ENCODE assay signal across 28 cellular contexts in genomic region chr7:24842029-24842428, GRCh38.
A peak's percentile ranks its signal among the peaks of the same experiment; 100 is the strongest.
DNase-seq lines count a peak whose midpoint lies in the region; ATAC-seq and TF ChIP-seq lines count a peak whose summit lies in the region.
"Had no signal": no experiment of that assay in that cellular context is flagged by ENCODE, and none has a peak within 500 bp of the region (broad histone marks: within the 10 kb centered on the region; RNA-seq: fewer than 3 reads in every experiment).

No MANE protein-coding gene starts in this region.

- H3K4me3 Mint-ChIP-seq in activated B cell treated with CpG ODN at 0.5 μM for 24 hours, result peak overlapping the region; percentile 50
- H3K4me3 Mint-ChIP-seq: activated CD8-positive, alpha-beta T cell treated with anti-CD3 and anti-CD28 coated beads for 36 hours; CD14-positive monocyte; central memory CD8-positive, alpha-beta T cell; dendritic cell treated with granulocyte-macrophage colony-stimulating factor and Interleukin-4, amounts not matched to agents 40 ng/mL and 50 ng/mL, for 4 days had no signal

- H3K36me3 Mint-ChIP-seq in activated B cell treated with CpG ODN at 0.5 μM for 24 hours (ENCODE audit: low read depth), result peaks cover 16% of the 10 kb centered on the region

- H3K9me3 Mint-ChIP-seq in activated B cell treated with CpG ODN at 0.5 μM for 24 hours, result no peaks in the 10 kb centered on the region
- H3K9me3 Mint-ChIP-seq: activated CD8-positive, alpha-beta T cell treated with anti-CD3 and anti-CD28 coated beads for 36 hours; CD14-positive monocyte; central memory CD8-positive, alpha-beta T cell; dendritic cell treated with granulocyte-macrophage colony-stimulating factor and Interleukin-4, amounts not matched to agents 40 ng/mL and 50 ng/mL, for 4 days had no signal

- H3K36me3 ChIP-seq in DOHH2 (ENCODE audit: control insufficient read depth, low read length), result peaks cover 50% of the 10 kb centered on the region
- H3K36me3 ChIP-seq in mesodermal cell (ENCODE audit: control insufficient read depth, insufficient read depth, low read length), result peaks cover 18% of the 10 kb centered on the region
- H3K36me3 ChIP-seq: gastroesophageal sphincter, neutrophil, thoracic aorta had no signal

- no peak for DNase-seq in activated B cell treated with CpG ODN at 0.5 μM for 24 hours
- DNase-seq in activated CD4-positive, CD25-positive, alpha-beta regulatory T cell (lab: John Stamatoyannopoulos, UW), result no peak
- no peak for DNase-seq in DMS79 (lab: John Stamatoyannopoulos, UW)
- DNase-seq: activated CD8-positive, alpha-beta T cell treated with anti-CD3 and anti-CD28 coated beads for 36 hours; activated gamma-delta T cell; DMS 273 treated with DMSO at 0.1 percent for 48 hours; left cardiac atrium; NCI-H1048; NCI-H1694; NCI-H446 treated with DMSO at 0.1 percent for 48 hours; OCI-M1; stimulated activated CD4-positive, alpha-beta T cell treated with anti-CD3 and anti-CD28 coated beads, Interleukin-4, amount 100 ng/mL, for 4 hours; stimulated activated naive CD8-positive, alpha-beta T cell treated with anti-CD3 and anti-CD28 coated beads, Interleukin-15, Interleukin-2, amounts not matched to agents 100 U/mL and 50 U/mL, for 24 hours had no signal

- peaks cover 79% of the 10 kb centered on the region for H3F3A ChIP-seq in DOHH2 (ENCODE audit: control insufficient read depth, insufficient read depth)

- H3K4me1 ChIP-seq in DOHH2 (ENCODE audit: control insufficient read depth, low read length) (peaks cover 100% of the 10 kb centered on the region), mesodermal cell (ENCODE audit: control insufficient read depth, insufficient read depth, low read length, poor library complexity, severe bottlenecking) (peaks cover 21% of the 10 kb centered on the region)
- H3K4me1 ChIP-seq: gastroesophageal sphincter had no signal

- TF ChIP-seq CTCF in DOHH2 (IDR thresholded peaks at IDR 0.05; ENCODE audit: low read depth, low read length, poor library complexity, severe bottlenecking), result no peak
- TF ChIP-seq CTCF in activated B cell treated with CpG ODN at 0.5 μM for 24 hours (IDR thresholded peaks at IDR 0.05), result no peak

- H3K9me3 ChIP-seq in DOHH2 (ENCODE audit: control insufficient read depth, insufficient read depth, low read length) (no peaks in the 10 kb centered on the region), mesodermal cell (ENCODE audit: control insufficient read depth, low read length) (no peaks in the 10 kb centered on the region)
- H3K9me3 ChIP-seq: gastroesophageal sphincter, neutrophil, thoracic aorta had no signal

- WGBS in mesodermal cell (ENCODE audit: insufficient coverage in 2 of 2), 2 experiments, result 80% methylated on average over 1 of the region's 2 CpGs; no CpG with 5 or more reads in 1 of the 2 experiments

- no peaks in the 10 kb centered on the region for H3K27me3 Mint-ChIP-seq in activated B cell treated with CpG ODN at 0.5 μM for 24 hours
- H3K27me3 Mint-ChIP-seq: activated CD8-positive, alpha-beta T cell treated with anti-CD3 and anti-CD28 coated beads for 36 hours; central memory CD8-positive, alpha-beta T cell; dendritic cell treated with granulocyte-macrophage colony-stimulating factor and Interleukin-4, amounts not matched to agents 40 ng/mL and 50 ng/mL, for 4 days; progenitor cell of endocrine pancreas had no signal

- peak overlapping the region; percentile 87 for H3K27ac Mint-ChIP-seq in activated B cell treated with CpG ODN at 0.5 μM for 24 hours
- H3K27ac Mint-ChIP-seq: dendritic cell treated with granulocyte-macrophage colony-stimulating factor and Interleukin-4, amounts not matched to agents 40 ng/mL and 50 ng/mL, for 4 days; progenitor cell of endocrine pancreas had no signal

- H3K4me1 Mint-ChIP-seq in activated B cell treated with CpG ODN at 0.5 μM for 24 hours, result peaks cover 61% of the 10 kb centered on the region

- peak; percentile 7 for ATAC-seq in HG03159 (IDR thresholded peaks at IDR 0.05; ENCODE audit: unreplicated experiment)
- peak; percentile 8 for ATAC-seq in activated B cell treated with CpG ODN at 0.5 μM for 24 hours (ENCODE audit: low read depth)
- no peak for ATAC-seq in GM18868 (IDR thresholded peaks at IDR 0.05; ENCODE audit: unreplicated experiment)
- no peak for ATAC-seq in GM21381 (IDR thresholded peaks at IDR 0.05; ENCODE audit: unreplicated experiment)
- ATAC-seq: activated CD8-positive, alpha-beta T cell treated with anti-CD3 and anti-CD28 coated beads for 36 hours; gastroesophageal sphincter; HCT116; left cardiac atrium; sciatic nerve; stimulated activated naive CD8-positive, alpha-beta T cell treated with anti-CD3 and anti-CD28 coated beads, Interleukin-15, Interleukin-2, amounts not matched to agents 100 U/mL and 50 U/mL, for 24 hours had no signal

- CTCF ChIA-PET in activated B cell treated with CpG ODN at 0.5 μM for 24 hours (lab: Charles Lee), result interaction anchor here (1.2 to 1.6 kb wide), 4 partner anchors 19 to 137 kb away, joined by 3 to 6 read pairs (median 4); no protein-coding TSS in a partner anchor

- peak overlapping the region; percentile 96 for H3K4me2 ChIP-seq in DOHH2 (ENCODE audit: low read length)
- H3K4me2 ChIP-seq: hepatocyte had no signal

- no peaks in the 10 kb centered on the region for H3K27me3 ChIP-seq in DOHH2 (ENCODE audit: control insufficient read depth, low read length)
- H3K27me3 ChIP-seq: gastroesophageal sphincter, hepatocyte, neutrophil had no signal

- no peaks in the 10 kb centered on the region for H4K20me1 ChIP-seq in DOHH2 (ENCODE audit: control insufficient read depth, insufficient read depth, low read depth, low read length)

- no peaks in the 10 kb centered on the region for H3K9me2 ChIP-seq in DOHH2 (replicated peaks; ENCODE audit: control insufficient read depth, low read length)

- POLR2A ChIA-PET in activated B cell treated with CpG ODN at 0.5 μM for 24 hours (lab: Charles Lee), result interaction anchor here (0.6 to 3.0 kb wide), 6 partner anchors 9 to 138 kb away, joined by 3 to 17 read pairs (median 6); partner anchors contain the start of gene OSBPL3

- H3K4me3 ChIP-seq in DOHH2 (ENCODE audit: low read length), result peak overlapping the region; percentile 82
- H3K4me3 ChIP-seq in mesodermal cell (ENCODE audit: extremely low read depth, insufficient read depth, low read length, poor library complexity, severe bottlenecking), result no peak overlapping the region
- H3K4me3 ChIP-seq: gastroesophageal sphincter, hepatocyte, thoracic aorta had no signal

- H3K79me2 ChIP-seq in DOHH2 (ENCODE audit: control insufficient read depth, low read length), result peaks cover 33% of the 10 kb centered on the region
- H3K79me2 ChIP-seq: hepatocyte had no signal

- intact Hi-C loops in activated B cell treated with CpG ODN at 0.5 μM for 24 hours (cut with micrococcal nuclease), result no loop called here

- peak overlapping the region; percentile 99 for H3K27ac ChIP-seq in DOHH2 (ENCODE audit: low read depth, low read length)
- H3K27ac ChIP-seq in mesodermal cell (ENCODE audit: low read depth, low read length, severe bottlenecking), result peak overlapping the region; percentile 88
- H3K27ac ChIP-seq: gastroesophageal sphincter, hepatocyte, neutrophil, thoracic aorta had no signal

Comparison
In these comparisons a context has a peak if more than half of its experiments do, and no peak if none do; other contexts are left out.
1. ATAC-seq: peak in HG03159 (single experiment) and activated B cell treated with CpG ODN at 0.5 μM for 24 hours (single experiment); none in GM18868 (single experiment) and GM21381 (single experiment).